23 cellular contexts compared by ENCODE assay signal in the genomic region with DNA sequence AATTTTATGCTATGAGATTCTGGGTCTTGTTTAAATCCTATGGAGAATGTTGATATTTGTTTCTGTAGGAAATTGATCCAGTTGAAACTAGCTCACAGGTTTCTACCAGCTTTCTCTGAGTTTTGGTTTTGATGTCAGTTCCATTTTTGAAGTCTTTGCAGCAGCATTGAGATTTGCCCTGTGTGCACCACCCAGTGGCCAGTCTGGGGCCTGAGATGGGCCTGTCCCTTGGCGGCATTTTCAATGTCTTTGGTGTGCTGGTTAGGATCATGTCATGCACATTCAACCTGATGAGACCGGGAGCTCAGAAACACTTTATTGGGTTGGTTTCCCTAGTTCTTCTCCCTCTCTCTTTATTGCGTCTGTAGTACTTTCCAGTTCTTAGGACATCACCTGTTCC.
A peak's percentile ranks its signal among the peaks of the same experiment; 100 is the strongest.
DNase-seq lines count a peak whose midpoint lies in the region; ATAC-seq, FAIRE-seq and TF ChIP-seq lines count a peak whose summit lies in the region.
"Had no signal": no experiment of that assay in that cellular context is flagged by ENCODE, and none has a peak within 500 bp of the region (broad histone marks: within the 10 kb centered on the region; RNA-seq: fewer than 3 reads in every experiment).

No MANE protein-coding gene starts in this region.

- H3K9ac ChIP-seq in keratinocyte (ENCODE audit: control insufficient read depth, extremely low read depth, insufficient read depth, low read length): no peak overlapping the region

- H3K4me3 ChIP-seq in keratinocyte (ENCODE audit: control insufficient read depth in 2 of 3, extremely low read depth in 1 of 3, insufficient read depth in 2 of 3, low read depth in 1 of 3, low read length in 3 of 3): no peak overlapping the region
- H3K4me3 ChIP-seq: adrenal gland, coronary artery, left lung, tibial artery had no signal

- TF ChIP-seq CTCF in GM12872 (IDR thresholded peaks at IDR 0.05; ENCODE audit: insufficient read depth, low read depth, low read length) (peak; percentile 12; the same call in 1 of the 3 replicates), keratinocyte (optimal IDR thresholded peaks at IDR 0.05 in 1 of 3, IDR thresholded peaks at IDR 0.05 in 1 of 3, conservative IDR thresholded peaks at IDR 0.05 in 1 of 3; ENCODE audit: extremely low read depth in 1 of 3, insufficient read depth in 2 of 3, low read length in 3 of 3) (peak in 2 of 3 experiments; percentile 12 to 13)

- H2AFZ ChIP-seq in keratinocyte (ENCODE audit: control insufficient read depth, low read length): no peak overlapping the region

- DNase-seq in HT-29 (ENCODE audit: low spot score): peak; percentile 3
- DNase-seq in keratinocyte (ENCODE audit: low read depth, low spot score): no peak
- no peak for DNase-seq in D341Med (ENCODE audit: low spot score)
- DNase-seq in hippocampal formation (lab: John Stamatoyannopoulos, UW): no peak
- DNase-seq: activated CD4-positive, alpha-beta memory T cell treated with anti-CD3 and anti-CD28 coated beads for 36 hours; adrenal gland; CD4-positive, alpha-beta memory T cell; DMS79 treated with DMSO at 0.1 percent for 48 hours; glutamatergic neuron; left lung; midbrain; NCI-H146; NCI-H69; SHP77; stimulated activated naive B cell treated with anti-CD40 and anti-IgM and Interleukin-4, amounts not matched to agents 10 μg/mL and 1 μg/mL and 100 μg/mL, for 72 hours; tibial artery had no signal

- H3K9me3 ChIP-seq in keratinocyte (ENCODE audit: control insufficient read depth, low read depth, low read length): no peaks in the 10 kb centered on the region
- H3K9me3 ChIP-seq: adrenal gland, left lung, tibial artery had no signal

- ATAC-seq in SK-N-SH treated with all-trans-retinoic acid at 6 μM for 48 hours (peak; percentile 59; the same call in 1 of the 3 replicates), GM18868 (IDR thresholded peaks at IDR 0.05; ENCODE audit: unreplicated experiment) (no peak), GM19467 (IDR thresholded peaks at IDR 0.05; ENCODE audit: unreplicated experiment) (no peak)
- ATAC-seq: left lung; stimulated activated naive B cell treated with anti-CD40 and anti-IgM and Interleukin-4, amounts not matched to agents 10 μg/mL and 1 μg/mL and 100 μg/mL, for 72 hours had no signal

- FAIRE-seq in keratinocyte (lab: Jason Lieb, UNC): no peak
- FAIRE-seq: endometrium, H54 had no signal

- H3K4me1 ChIP-seq in keratinocyte (ENCODE audit: control insufficient read depth, extremely low read depth, insufficient read depth, low read length): no peaks in the 10 kb centered on the region
- H3K4me1 ChIP-seq: adrenal gland, left lung, tibial artery had no signal

- no peaks in the 10 kb centered on the region for H3K36me3 ChIP-seq in keratinocyte (ENCODE audit: control insufficient read depth in 2 of 2, extremely low read depth in 1 of 2, insufficient read depth in 2 of 2, low read length in 2 of 2)
- H3K36me3 ChIP-seq: adrenal gland, left lung, tibial artery had no signal

- H3K27me3 ChIP-seq in keratinocyte (ENCODE audit: control insufficient read depth, extremely low read depth, insufficient read depth, low read length): no peaks in the 10 kb centered on the region
- H3K27me3 ChIP-seq: adrenal gland, left lung, tibial artery had no signal

- no peaks in the 10 kb centered on the region for H4K20me1 ChIP-seq in keratinocyte (ENCODE audit: control insufficient read depth, extremely low read depth, insufficient read depth, low read length)

- no peaks in the 10 kb centered on the region for H3K9me1 ChIP-seq in keratinocyte (ENCODE audit: control insufficient read depth, extremely low read depth, insufficient read depth, low read length)

- H3K4me2 ChIP-seq in keratinocyte (ENCODE audit: control insufficient read depth, extremely low read depth, insufficient read depth, low read depth, low read length): no peak overlapping the region

- H3K79me2 ChIP-seq in keratinocyte (ENCODE audit: control insufficient read depth, insufficient read depth, low read length): no peaks in the 10 kb centered on the region

- no peak overlapping the region for H3K27ac ChIP-seq in keratinocyte (ENCODE audit: control insufficient read depth, insufficient read depth, low read length)
- H3K27ac ChIP-seq: adrenal gland, coronary artery, left lung, tibial artery had no signal

- dilution Hi-C loops in keratinocyte (cut with MboI; ENCODE audit: extremely low pct_ligation_motif_present, low sequenced_read_pairs): no loop called here

TF ChIP-seq in SK-N-SH treated with all-trans-retinoic acid at 6 μM for 48 hours, 23 proteins besides CTCF, POLR2A, EP300 and RAD21 (continues in another document):
- no peak for TF ChIP-seq RARB (CRISPR knock-in tag; IDR thresholded peaks at IDR 0.05)
- TF ChIP-seq ARNTL (CRISPR knock-in tag; IDR thresholded peaks at IDR 0.05; ENCODE audit: borderline replicate concordance, low read depth): no peak
- TF ChIP-seq ESRRG (CRISPR knock-in tag; IDR thresholded peaks at IDR 0.05): no peak
- TF ChIP-seq ZFP30 (CRISPR knock-in tag; IDR thresholded peaks at IDR 0.05): no peak
- TF ChIP-seq OSR1 (CRISPR knock-in tag; IDR thresholded peaks at IDR 0.05): no peak
- no peak for TF ChIP-seq ZNF70 (CRISPR knock-in tag; IDR thresholded peaks at IDR 0.05)
- no peak for TF ChIP-seq GLIS3 (CRISPR knock-in tag; IDR thresholded peaks at IDR 0.05)
- TF ChIP-seq, protein P1, sequence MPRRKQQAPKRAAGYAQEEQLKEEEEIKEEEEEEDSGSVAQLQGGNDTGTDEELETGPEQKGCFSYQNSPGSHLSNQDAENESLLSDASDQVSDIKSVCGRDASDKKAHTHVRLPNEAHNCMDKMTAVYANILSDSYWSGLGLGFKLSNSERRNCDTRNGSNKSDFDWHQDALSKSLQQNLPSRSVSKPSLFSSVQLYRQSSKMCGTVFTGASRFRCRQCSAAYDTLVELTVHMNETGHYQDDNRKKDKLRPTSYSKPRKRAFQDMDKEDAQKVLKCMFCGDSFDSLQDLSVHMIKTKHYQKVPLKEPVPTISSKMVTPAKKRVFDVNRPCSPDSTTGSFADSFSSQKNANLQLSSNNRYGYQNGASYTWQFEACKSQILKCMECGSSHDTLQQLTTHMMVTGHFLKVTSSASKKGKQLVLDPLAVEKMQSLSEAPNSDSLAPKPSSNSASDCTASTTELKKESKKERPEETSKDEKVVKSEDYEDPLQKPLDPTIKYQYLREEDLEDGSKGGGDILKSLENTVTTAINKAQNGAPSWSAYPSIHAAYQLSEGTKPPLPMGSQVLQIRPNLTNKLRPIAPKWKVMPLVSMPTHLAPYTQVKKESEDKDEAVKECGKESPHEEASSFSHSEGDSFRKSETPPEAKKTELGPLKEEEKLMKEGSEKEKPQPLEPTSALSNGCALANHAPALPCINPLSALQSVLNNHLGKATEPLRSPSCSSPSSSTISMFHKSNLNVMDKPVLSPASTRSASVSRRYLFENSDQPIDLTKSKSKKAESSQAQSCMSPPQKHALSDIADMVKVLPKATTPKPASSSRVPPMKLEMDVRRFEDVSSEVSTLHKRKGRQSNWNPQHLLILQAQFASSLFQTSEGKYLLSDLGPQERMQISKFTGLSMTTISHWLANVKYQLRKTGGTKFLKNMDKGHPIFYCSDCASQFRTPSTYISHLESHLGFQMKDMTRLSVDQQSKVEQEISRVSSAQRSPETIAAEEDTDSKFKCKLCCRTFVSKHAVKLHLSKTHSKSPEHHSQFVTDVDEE (CRISPR knock-in tag; IDR thresholded peaks at IDR 0.05): no peak
- no peak for TF ChIP-seq ZC3H10 (CRISPR knock-in tag; IDR thresholded peaks at IDR 0.05)
- TF ChIP-seq TCF4 (CRISPR knock-in tag; IDR thresholded peaks at IDR 0.05; ENCODE audit: borderline replicate concordance): no peak
- TF ChIP-seq ZNF8 (CRISPR knock-in tag; IDR thresholded peaks at IDR 0.05): no peak
- TF ChIP-seq, protein P2, sequence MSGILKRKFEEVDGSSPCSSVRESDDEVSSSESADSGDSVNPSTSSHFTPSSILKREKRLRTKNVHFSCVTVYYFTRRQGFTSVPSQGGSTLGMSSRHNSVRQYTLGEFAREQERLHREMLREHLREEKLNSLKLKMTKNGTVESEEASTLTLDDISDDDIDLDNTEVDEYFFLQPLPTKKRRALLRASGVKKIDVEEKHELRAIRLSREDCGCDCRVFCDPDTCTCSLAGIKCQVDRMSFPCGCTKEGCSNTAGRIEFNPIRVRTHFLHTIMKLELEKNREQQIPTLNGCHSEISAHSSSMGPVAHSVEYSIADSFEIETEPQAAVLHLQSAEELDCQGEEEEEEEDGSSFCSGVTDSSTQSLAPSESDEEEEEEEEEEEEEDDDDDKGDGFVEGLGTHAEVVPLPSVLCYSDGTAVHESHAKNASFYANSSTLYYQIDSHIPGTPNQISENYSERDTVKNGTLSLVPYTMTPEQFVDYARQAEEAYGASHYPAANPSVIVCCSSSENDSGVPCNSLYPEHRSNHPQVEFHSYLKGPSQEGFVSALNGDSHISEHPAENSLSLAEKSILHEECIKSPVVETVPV (CRISPR knock-in tag; IDR thresholded peaks at IDR 0.05): no peak
- TF ChIP-seq TOX (CRISPR knock-in tag; IDR thresholded peaks at IDR 0.05; ENCODE audit: borderline replicate concordance): no peak
- no peak for TF ChIP-seq ZNF565 (CRISPR knock-in tag; conservative IDR thresholded peaks at IDR 0.05; ENCODE audit: low read depth)
- TF ChIP-seq, protein P3, sequence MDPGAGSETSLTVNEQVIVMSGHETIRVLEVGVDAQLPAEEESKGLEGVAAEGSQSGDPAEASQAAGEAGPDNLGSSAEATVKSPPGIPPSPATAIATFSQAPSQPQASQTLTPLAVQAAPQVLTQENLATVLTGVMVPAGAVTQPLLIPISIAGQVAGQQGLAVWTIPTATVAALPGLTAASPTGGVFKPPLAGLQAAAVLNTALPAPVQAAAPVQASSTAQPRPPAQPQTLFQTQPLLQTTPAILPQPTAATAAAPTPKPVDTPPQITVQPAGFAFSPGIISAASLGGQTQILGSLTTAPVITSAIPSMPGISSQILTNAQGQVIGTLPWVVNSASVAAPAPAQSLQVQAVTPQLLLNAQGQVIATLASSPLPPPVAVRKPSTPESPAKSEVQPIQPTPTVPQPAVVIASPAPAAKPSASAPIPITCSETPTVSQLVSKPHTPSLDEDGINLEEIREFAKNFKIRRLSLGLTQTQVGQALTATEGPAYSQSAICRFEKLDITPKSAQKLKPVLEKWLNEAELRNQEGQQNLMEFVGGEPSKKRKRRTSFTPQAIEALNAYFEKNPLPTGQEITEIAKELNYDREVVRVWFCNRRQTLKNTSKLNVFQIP (CRISPR knock-in tag; IDR thresholded peaks at IDR 0.05; ENCODE audit: borderline replicate concordance, low read depth): no peak
- no peak for TF ChIP-seq SNAI2 (CRISPR knock-in tag; IDR thresholded peaks at IDR 0.05)
- no peak for TF ChIP-seq BACH2 (CRISPR knock-in tag; IDR thresholded peaks at IDR 0.05; ENCODE audit: borderline replicate concordance)
